ENCODE assay signal across 1 cellular context in the genomic region with DNA sequence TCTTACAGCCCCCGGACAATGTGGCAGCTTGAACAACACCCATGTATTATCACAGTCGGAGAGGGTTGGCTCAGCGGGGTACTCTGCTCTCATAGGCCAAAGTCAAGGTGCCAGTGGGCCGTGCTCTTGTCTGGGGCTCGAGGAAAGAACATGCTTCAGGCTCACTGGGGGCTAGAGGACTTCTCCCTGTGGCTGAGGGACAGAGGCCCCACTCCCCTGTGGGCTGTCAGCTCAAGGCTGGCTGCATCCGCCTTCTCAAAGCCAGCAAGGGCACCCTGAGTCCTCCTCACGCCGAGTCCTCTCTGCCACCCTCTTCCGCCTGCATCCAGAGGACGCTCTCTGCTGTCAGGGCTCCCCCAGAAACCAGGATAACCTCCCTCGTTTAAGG.
TF ChIP-seq lines count a peak whose summit lies in the region.

No MANE protein-coding gene starts in this region.

TF ChIP-seq in H1, 55 proteins besides CTCF, POLR2A, EP300 and RAD21:
- TF ChIP-seq BRCA1 (IDR thresholded peaks at IDR 0.05; ENCODE audit: low read depth, low read length) (no peak), PHF8 (conservative IDR thresholded peaks at IDR 0.05; ENCODE audit: low read depth, low read length) (no peak), BCL11A (IDR thresholded peaks at IDR 0.05; ENCODE audit: low read depth in 2 of 2, low read length in 2 of 2) (no peak)
- TF ChIP-seq, protein P1, sequence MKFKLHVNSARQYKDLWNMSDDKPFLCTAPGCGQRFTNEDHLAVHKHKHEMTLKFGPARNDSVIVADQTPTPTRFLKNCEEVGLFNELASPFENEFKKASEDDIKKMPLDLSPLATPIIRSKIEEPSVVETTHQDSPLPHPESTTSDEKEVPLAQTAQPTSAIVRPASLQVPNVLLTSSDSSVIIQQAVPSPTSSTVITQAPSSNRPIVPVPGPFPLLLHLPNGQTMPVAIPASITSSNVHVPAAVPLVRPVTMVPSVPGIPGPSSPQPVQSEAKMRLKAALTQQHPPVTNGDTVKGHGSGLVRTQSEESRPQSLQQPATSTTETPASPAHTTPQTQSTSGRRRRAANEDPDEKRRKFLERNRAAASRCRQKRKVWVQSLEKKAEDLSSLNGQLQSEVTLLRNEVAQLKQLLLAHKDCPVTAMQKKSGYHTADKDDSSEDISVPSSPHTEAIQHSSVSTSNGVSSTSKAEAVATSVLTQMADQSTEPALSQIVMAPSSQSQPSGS (IDR thresholded peaks at IDR 0.05; ENCODE audit: low read length), result no peak
- TF ChIP-seq, protein P2, sequence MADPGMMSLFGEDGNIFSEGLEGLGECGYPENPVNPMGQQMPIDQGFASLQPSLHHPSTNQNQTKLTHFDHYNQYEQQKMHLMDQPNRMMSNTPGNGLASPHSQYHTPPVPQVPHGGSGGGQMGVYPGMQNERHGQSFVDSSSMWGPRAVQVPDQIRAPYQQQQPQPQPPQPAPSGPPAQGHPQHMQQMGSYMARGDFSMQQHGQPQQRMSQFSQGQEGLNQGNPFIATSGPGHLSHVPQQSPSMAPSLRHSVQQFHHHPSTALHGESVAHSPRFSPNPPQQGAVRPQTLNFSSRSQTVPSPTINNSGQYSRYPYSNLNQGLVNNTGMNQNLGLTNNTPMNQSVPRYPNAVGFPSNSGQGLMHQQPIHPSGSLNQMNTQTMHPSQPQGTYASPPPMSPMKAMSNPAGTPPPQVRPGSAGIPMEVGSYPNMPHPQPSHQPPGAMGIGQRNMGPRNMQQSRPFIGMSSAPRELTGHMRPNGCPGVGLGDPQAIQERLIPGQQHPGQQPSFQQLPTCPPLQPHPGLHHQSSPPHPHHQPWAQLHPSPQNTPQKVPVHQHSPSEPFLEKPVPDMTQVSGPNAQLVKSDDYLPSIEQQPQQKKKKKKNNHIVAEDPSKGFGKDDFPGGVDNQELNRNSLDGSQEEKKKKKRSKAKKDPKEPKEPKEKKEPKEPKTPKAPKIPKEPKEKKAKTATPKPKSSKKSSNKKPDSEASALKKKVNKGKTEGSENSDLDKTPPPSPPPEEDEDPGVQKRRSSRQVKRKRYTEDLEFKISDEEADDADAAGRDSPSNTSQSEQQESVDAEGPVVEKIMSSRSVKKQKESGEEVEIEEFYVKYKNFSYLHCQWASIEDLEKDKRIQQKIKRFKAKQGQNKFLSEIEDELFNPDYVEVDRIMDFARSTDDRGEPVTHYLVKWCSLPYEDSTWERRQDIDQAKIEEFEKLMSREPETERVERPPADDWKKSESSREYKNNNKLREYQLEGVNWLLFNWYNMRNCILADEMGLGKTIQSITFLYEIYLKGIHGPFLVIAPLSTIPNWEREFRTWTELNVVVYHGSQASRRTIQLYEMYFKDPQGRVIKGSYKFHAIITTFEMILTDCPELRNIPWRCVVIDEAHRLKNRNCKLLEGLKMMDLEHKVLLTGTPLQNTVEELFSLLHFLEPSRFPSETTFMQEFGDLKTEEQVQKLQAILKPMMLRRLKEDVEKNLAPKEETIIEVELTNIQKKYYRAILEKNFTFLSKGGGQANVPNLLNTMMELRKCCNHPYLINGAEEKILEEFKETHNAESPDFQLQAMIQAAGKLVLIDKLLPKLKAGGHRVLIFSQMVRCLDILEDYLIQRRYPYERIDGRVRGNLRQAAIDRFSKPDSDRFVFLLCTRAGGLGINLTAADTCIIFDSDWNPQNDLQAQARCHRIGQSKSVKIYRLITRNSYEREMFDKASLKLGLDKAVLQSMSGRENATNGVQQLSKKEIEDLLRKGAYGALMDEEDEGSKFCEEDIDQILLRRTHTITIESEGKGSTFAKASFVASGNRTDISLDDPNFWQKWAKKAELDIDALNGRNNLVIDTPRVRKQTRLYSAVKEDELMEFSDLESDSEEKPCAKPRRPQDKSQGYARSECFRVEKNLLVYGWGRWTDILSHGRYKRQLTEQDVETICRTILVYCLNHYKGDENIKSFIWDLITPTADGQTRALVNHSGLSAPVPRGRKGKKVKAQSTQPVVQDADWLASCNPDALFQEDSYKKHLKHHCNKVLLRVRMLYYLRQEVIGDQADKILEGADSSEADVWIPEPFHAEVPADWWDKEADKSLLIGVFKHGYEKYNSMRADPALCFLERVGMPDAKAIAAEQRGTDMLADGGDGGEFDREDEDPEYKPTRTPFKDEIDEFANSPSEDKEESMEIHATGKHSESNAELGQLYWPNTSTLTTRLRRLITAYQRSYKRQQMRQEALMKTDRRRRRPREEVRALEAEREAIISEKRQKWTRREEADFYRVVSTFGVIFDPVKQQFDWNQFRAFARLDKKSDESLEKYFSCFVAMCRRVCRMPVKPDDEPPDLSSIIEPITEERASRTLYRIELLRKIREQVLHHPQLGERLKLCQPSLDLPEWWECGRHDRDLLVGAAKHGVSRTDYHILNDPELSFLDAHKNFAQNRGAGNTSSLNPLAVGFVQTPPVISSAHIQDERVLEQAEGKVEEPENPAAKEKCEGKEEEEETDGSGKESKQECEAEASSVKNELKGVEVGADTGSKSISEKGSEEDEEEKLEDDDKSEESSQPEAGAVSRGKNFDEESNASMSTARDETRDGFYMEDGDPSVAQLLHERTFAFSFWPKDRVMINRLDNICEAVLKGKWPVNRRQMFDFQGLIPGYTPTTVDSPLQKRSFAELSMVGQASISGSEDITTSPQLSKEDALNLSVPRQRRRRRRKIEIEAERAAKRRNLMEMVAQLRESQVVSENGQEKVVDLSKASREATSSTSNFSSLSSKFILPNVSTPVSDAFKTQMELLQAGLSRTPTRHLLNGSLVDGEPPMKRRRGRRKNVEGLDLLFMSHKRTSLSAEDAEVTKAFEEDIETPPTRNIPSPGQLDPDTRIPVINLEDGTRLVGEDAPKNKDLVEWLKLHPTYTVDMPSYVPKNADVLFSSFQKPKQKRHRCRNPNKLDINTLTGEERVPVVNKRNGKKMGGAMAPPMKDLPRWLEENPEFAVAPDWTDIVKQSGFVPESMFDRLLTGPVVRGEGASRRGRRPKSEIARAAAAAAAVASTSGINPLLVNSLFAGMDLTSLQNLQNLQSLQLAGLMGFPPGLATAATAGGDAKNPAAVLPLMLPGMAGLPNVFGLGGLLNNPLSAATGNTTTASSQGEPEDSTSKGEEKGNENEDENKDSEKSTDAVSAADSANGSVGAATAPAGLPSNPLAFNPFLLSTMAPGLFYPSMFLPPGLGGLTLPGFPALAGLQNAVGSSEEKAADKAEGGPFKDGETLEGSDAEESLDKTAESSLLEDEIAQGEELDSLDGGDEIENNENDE (IDR thresholded peaks at IDR 0.05; ENCODE audit: insufficient replicate concordance, low read length), result no peak
